ENCODE assay signal across 28 cellular contexts in the genomic region with DNA sequence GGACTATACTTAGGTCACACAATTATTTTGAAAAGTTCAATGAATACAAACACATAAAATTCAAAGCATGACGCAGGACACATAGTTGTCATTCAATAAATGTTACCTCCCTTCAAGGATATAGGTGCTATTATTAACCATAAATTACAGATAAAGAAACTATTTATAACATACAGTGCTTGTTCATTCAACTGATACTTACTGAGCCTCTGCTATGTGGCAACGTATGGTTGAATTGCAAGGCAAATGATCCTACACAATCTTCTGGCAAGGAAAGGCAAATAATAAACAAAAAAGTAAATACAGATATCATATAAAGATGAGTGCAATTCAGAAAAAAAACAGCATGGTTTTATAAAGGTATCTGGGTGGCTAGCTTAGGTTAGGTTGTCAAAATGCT.
"Had no signal": no experiment of that assay in that cellular context is flagged by ENCODE, and none has a peak within 500 bp of the region (broad histone marks: within the 10 kb centered on the region; RNA-seq: fewer than 3 reads in every experiment).

No MANE protein-coding gene starts in this region.

- H3K27ac Mint-ChIP-seq: stimulated activated effector memory CD8-positive, alpha-beta T cell treated with anti-CD3 and anti-CD28 coated beads, Interleukin-12 subunit alpha, Interleukin-12 subunit beta, amount 100 ng/mL, for 72 hours; stimulated activated memory B cell treated with anti-CD40 and anti-IgM and Interleukin-4, amounts not matched to agents 10 μg/mL and 1 μg/mL and 100 μg/mL, for 72 hours; stimulated activated naive B cell treated with anti-CD40 and anti-IgM and Interleukin-4, amounts not matched to agents 10 μg/mL and 1 μg/mL and 100 μg/mL, for 72 hours; stimulated activated naive CD8-positive, alpha-beta T cell treated with anti-CD3 and anti-CD28 coated beads, Interleukin-15, amount 100 ng/mL, for 72 hours; stimulated activated naive CD8-positive, alpha-beta T cell treated with anti-CD3 and anti-CD28 coated beads, Interleukin-15, Interleukin-2, amounts not matched to agents 100 ng/mL and 50 ng/mL, for 24 hours; type B pancreatic cell had no signal

- FAIRE-seq: urothelium cell line had no signal

- ATAC-seq: stimulated activated effector memory CD8-positive, alpha-beta T cell treated with anti-CD3 and anti-CD28 coated beads, Interleukin-12 subunit alpha, Interleukin-12 subunit beta, amount 100 ng/mL, for 72 hours; stimulated activated memory B cell treated with anti-CD40 and anti-IgM and Interleukin-4, amounts not matched to agents 10 μg/mL and 1 μg/mL and 100 μg/mL, for 72 hours; stimulated activated naive B cell treated with anti-CD40 and anti-IgM and Interleukin-4, amounts not matched to agents 10 μg/mL and 1 μg/mL and 100 μg/mL, for 72 hours; stimulated activated naive CD8-positive, alpha-beta T cell treated with anti-CD3 and anti-CD28 coated beads, Interleukin-15, amount 100 ng/mL, for 72 hours; stimulated activated naive CD8-positive, alpha-beta T cell treated with anti-CD3 and anti-CD28 coated beads, Interleukin-15, Interleukin-2, amounts not matched to agents 100 U/mL and 50 U/mL, for 24 hours; upper lobe of right lung had no signal

- H3K27ac ChIP-seq: stomach, suprapubic skin, testis, thoracic aorta, thyroid gland, tibial artery, tibial nerve, transverse colon, upper lobe of right lung, uterus, vagina had no signal

- H3K9me3 ChIP-seq: stomach, suprapubic skin, testis, thoracic aorta, thyroid gland, tibial artery, tibial nerve, transverse colon, upper lobe of right lung, uterus, vagina had no signal

- H3K36me3 Mint-ChIP-seq: stimulated activated effector memory CD8-positive, alpha-beta T cell treated with anti-CD3 and anti-CD28 coated beads, Interleukin-12 subunit alpha, Interleukin-12 subunit beta, amount 100 ng/mL, for 72 hours; stimulated activated memory B cell treated with anti-CD40 and anti-IgM and Interleukin-4, amounts not matched to agents 10 μg/mL and 1 μg/mL and 100 μg/mL, for 72 hours; stimulated activated naive B cell treated with anti-CD40 and anti-IgM and Interleukin-4, amounts not matched to agents 10 μg/mL and 1 μg/mL and 100 μg/mL, for 72 hours; type B pancreatic cell had no signal

- H3K4me1 ChIP-seq: stomach, suprapubic skin, testis, thyroid gland, tibial nerve, transverse colon, upper lobe of right lung, uterus, vagina had no signal

- H3K36me3 ChIP-seq: stomach, suprapubic skin, thoracic aorta, thyroid gland, tibial artery, tibial nerve, transverse colon, upper lobe of right lung, uterus, vagina had no signal

- H3K4me3 Mint-ChIP-seq: stimulated activated effector memory CD8-positive, alpha-beta T cell treated with anti-CD3 and anti-CD28 coated beads, Interleukin-12 subunit alpha, Interleukin-12 subunit beta, amount 100 ng/mL, for 72 hours; stimulated activated memory B cell treated with anti-CD40 and anti-IgM and Interleukin-4, amounts not matched to agents 10 μg/mL and 1 μg/mL and 100 μg/mL, for 72 hours; stimulated activated naive B cell treated with anti-CD40 and anti-IgM and Interleukin-4, amounts not matched to agents 10 μg/mL and 1 μg/mL and 100 μg/mL, for 72 hours; stimulated activated naive CD8-positive, alpha-beta T cell treated with anti-CD3 and anti-CD28 coated beads, Interleukin-15, amount 100 ng/mL, for 72 hours; stimulated activated naive CD8-positive, alpha-beta T cell treated with anti-CD3 and anti-CD28 coated beads, Interleukin-15, Interleukin-2, amounts not matched to agents 100 ng/mL and 50 ng/mL, for 24 hours; type B pancreatic cell had no signal

- H3K27me3 ChIP-seq: stomach, suprapubic skin, testis, thyroid gland, tibial artery, tibial nerve, transverse colon, upper lobe of right lung, uterus, vagina had no signal

- DNase-seq: stimulated activated CD4-positive, alpha-beta T cell treated with anti-CD3 and anti-CD28 coated beads, Interleukin-2, amount 100 ng/mL, for 48 hours; stimulated activated CD4-positive, alpha-beta T cell treated with anti-CD3 and anti-CD28 coated beads, Interleukin-4, amount 100 ng/mL, for 1 hour; stimulated activated CD4-positive, alpha-beta T cell treated with anti-CD3 and anti-CD28 coated beads, Interleukin-4, amount 100 ng/mL, for 24 hours; stimulated activated CD4-positive, alpha-beta T cell treated with anti-CD3 and anti-CD28 coated beads, Interleukin-4, amount 100 ng/mL, for 4 hours; stimulated activated CD8-positive, alpha-beta memory T cell treated with anti-CD3 and anti-CD28 coated beads, Interleukin-4, amount 100 ng/mL, for 48 hours; stimulated activated naive B cell treated with anti-CD40 and anti-IgM and Interleukin-4, amounts not matched to agents 10 μg/mL and 1 μg/mL and 100 μg/mL, for 72 hours; stimulated activated naive CD4-positive, alpha-beta T cell; stimulated activated naive CD4-positive, alpha-beta T cell treated with Interleukin-2 at 50 U/mL for 16 hours; stimulated activated naive CD8-positive, alpha-beta T cell treated with anti-CD3 and anti-CD28 coated beads, Interleukin-15, amount 100 ng/mL, for 72 hours; stimulated activated naive CD8-positive, alpha-beta T cell treated with anti-CD3 and anti-CD28 coated beads, Interleukin-15, Interleukin-2, amounts not matched to agents 100 U/mL and 50 U/mL, for 24 hours; stomach; substantia nigra; testis; thyroid gland; tibial artery; transverse colon; trophoblast cell; upper lobe of right lung; uterus had no signal

- H3K27me3 Mint-ChIP-seq: stimulated activated naive B cell treated with anti-CD40 and anti-IgM and Interleukin-4, amounts not matched to agents 10 μg/mL and 1 μg/mL and 100 μg/mL, for 72 hours; stimulated activated naive CD8-positive, alpha-beta T cell treated with anti-CD3 and anti-CD28 coated beads, Interleukin-15, amount 100 ng/mL, for 72 hours; type B pancreatic cell had no signal

- H3K4me3 ChIP-seq: stomach, suprapubic skin, testis, thoracic aorta, thyroid gland, tibial artery, tibial nerve, transverse colon, upper lobe of right lung, uterus, vagina had no signal

- H3K9me3 Mint-ChIP-seq: stimulated activated memory B cell treated with anti-CD40 and anti-IgM and Interleukin-4, amounts not matched to agents 10 μg/mL and 1 μg/mL and 100 μg/mL, for 72 hours had no signal

- H3K4me1 Mint-ChIP-seq: stimulated activated effector memory CD8-positive, alpha-beta T cell treated with anti-CD3 and anti-CD28 coated beads, Interleukin-12 subunit alpha, Interleukin-12 subunit beta, amount 100 ng/mL, for 72 hours; stimulated activated memory B cell treated with anti-CD40 and anti-IgM and Interleukin-4, amounts not matched to agents 10 μg/mL and 1 μg/mL and 100 μg/mL, for 72 hours; stimulated activated naive B cell treated with anti-CD40 and anti-IgM and Interleukin-4, amounts not matched to agents 10 μg/mL and 1 μg/mL and 100 μg/mL, for 72 hours; stimulated activated naive CD8-positive, alpha-beta T cell treated with anti-CD3 and anti-CD28 coated beads, Interleukin-15, amount 100 ng/mL, for 72 hours had no signal
